Comparison of ENCODE assay signal across 29 cellular contexts in genomic region chr1:172382406-172382805, GRCh38. TPM values are rescaled to one million over a fixed set of nuclear protein-coding genes. Genes with fewer than 3 reads are reported as not detected.
DNase-seq lines count a peak whose midpoint lies in the region; ATAC-seq, FAIRE-seq and TF ChIP-seq lines count a peak whose summit lies in the region.
"Had no signal": no experiment of that assay in that cellular context is flagged by ENCODE, and none has a peak within 500 bp of the region (broad histone marks: within the 10 kb centered on the region; RNA-seq: fewer than 3 reads in every experiment).

No MANE protein-coding gene starts in this region.

- H2AFZ ChIP-seq in astrocyte (ENCODE audit: low read depth, low read length): no peak overlapping the region

- peaks cover 40% of the 10 kb centered on the region for H3K4me1 Mint-ChIP-seq in activated naive CD8-positive, alpha-beta T cell (ENCODE audit: low read depth)
- H3K4me1 Mint-ChIP-seq in activated naive CD8-positive, alpha-beta T cell treated with anti-CD3 and anti-CD28 coated beads, Interleukin-2, amount 50 U/mL, for 24 hours: peaks cover 38% of the 10 kb centered on the region
- H3K4me1 Mint-ChIP-seq in astrocyte (ENCODE audit: low read depth, unreplicated experiment): peaks cover 48% of the 10 kb centered on the region
- H3K4me1 Mint-ChIP-seq in mesothelial cell of epicardium: peaks cover 89% of the 10 kb centered on the region

- no peak for TF ChIP-seq CTCF in astrocyte (IDR thresholded peaks at IDR 0.05; ENCODE audit: insufficient read depth, low read depth, low read length)
- TF ChIP-seq CTCF in mesothelial cell of epicardium (IDR thresholded peaks at IDR 0.05; ENCODE audit: unreplicated experiment): no peak
- TF ChIP-seq CTCF in transverse colon (IDR thresholded peaks at IDR 0.05): no peak

- no peak for TF ChIP-seq EP300 in transverse colon (IDR thresholded peaks at IDR 0.05; ENCODE audit: low read depth)

- no peak for DNase-seq in activated naive CD8-positive, alpha-beta T cell treated with anti-CD3 and anti-CD28 coated beads, Interleukin-2, amount 50 U/mL, for 24 hours
- no peak for DNase-seq in astrocyte (ENCODE audit: low read depth)
- no peak for DNase-seq in mesothelial cell of epicardium (ENCODE audit: low spot score in 2 of 2, unreplicated experiment in 2 of 2)
- DNase-seq in transverse colon: no peak
- DNase-seq in right cardiac atrium: no peak
- no peak for DNase-seq in mesenteric fat pad (ENCODE audit: low spot score)
- no peak for DNase-seq in Ammon's horn (ENCODE audit: low spot score)
- DNase-seq: 8988T; activated CD4-positive, alpha-beta T cell treated with anti-CD3 and anti-CD28 coated beads for 4 hours; caudate nucleus; effector CD4-positive, alpha-beta T cell; esophagus squamous epithelium; GF-D8; GOT3; mammary epithelial cell; NCI-H1436; NCI-H524; nephron progenitor cell; stimulated activated CD4-positive, alpha-beta T cell treated with anti-CD3 and anti-CD28 coated beads, Interleukin-4, amount 100 ng/mL, for 24 hours; T-helper 1 cell had no signal

- peaks cover 10% of the 10 kb centered on the region for H3K36me3 Mint-ChIP-seq in activated naive CD8-positive, alpha-beta T cell
- H3K36me3 Mint-ChIP-seq in activated naive CD8-positive, alpha-beta T cell treated with anti-CD3 and anti-CD28 coated beads, Interleukin-2, amount 50 U/mL, for 24 hours (ENCODE audit: low read depth): no peaks in the 10 kb centered on the region
- H3K36me3 Mint-ChIP-seq in astrocyte (ENCODE audit: low read depth, unreplicated experiment) (peaks cover 8% of the 10 kb centered on the region), mesothelial cell of epicardium (no peaks in the 10 kb centered on the region)

- no peak overlapping the region for H3K4me2 ChIP-seq in astrocyte (ENCODE audit: low read length)

- ATAC-seq in activated naive CD8-positive, alpha-beta T cell treated with anti-CD3 and anti-CD28 coated beads, Interleukin-2, amount 50 U/mL, for 24 hours: no peak
- ATAC-seq in right cardiac atrium: no peak
- ATAC-seq: gastroesophageal sphincter, HepG2, Right ventricle myocardium inferior had no signal

- intact Hi-C loops in transverse colon (cut with DNase I; ENCODE audit: low total_unique reads): no loop called here
- intact Hi-C loops in right cardiac atrium (cut with DNase I): no loop called here

- H3K27ac Mint-ChIP-seq in activated naive CD8-positive, alpha-beta T cell: peak overlapping the region; percentile 52
- no peak overlapping the region for H3K27ac Mint-ChIP-seq in activated naive CD8-positive, alpha-beta T cell treated with anti-CD3 and anti-CD28 coated beads, Interleukin-2, amount 50 U/mL, for 24 hours
- peak overlapping the region; percentile 97 for H3K27ac Mint-ChIP-seq in astrocyte (ENCODE audit: unreplicated experiment)
- H3K27ac Mint-ChIP-seq in mesothelial cell of epicardium: peak overlapping the region; percentile 97
- H3K27ac Mint-ChIP-seq: activated T-helper 1 cell treated with anti-CD3 and anti-CD28 coated beads, Interleukin-12 subunit alpha, Interleukin-12 subunit beta, Interleukin-2, Interleukin-4 antibody, amounts not matched to agents 30 ng/mL and 10 ng/mL and 1 ng/mL, durations not matched to agents 14 hours and 24 hours and 36 hours had no signal

- H3K9me3 Mint-ChIP-seq in activated naive CD8-positive, alpha-beta T cell (ENCODE audit: low read depth): no peaks in the 10 kb centered on the region
- no peaks in the 10 kb centered on the region for H3K9me3 Mint-ChIP-seq in activated naive CD8-positive, alpha-beta T cell treated with anti-CD3 and anti-CD28 coated beads, Interleukin-2, amount 50 U/mL, for 24 hours
- H3K9me3 Mint-ChIP-seq in astrocyte (ENCODE audit: unreplicated experiment) (no peaks in the 10 kb centered on the region), mesothelial cell of epicardium (no peaks in the 10 kb centered on the region)
- H3K9me3 Mint-ChIP-seq: activated T-helper 1 cell treated with anti-CD3 and anti-CD28 coated beads, Interleukin-12 subunit alpha, Interleukin-12 subunit beta, Interleukin-2, Interleukin-4 antibody, amounts not matched to agents 30 ng/mL and 10 ng/mL and 1 ng/mL, durations not matched to agents 14 hours and 24 hours and 36 hours; nephron progenitor cell had no signal

- 40 to 73% methylated on average over 1 of the region's 1 CpG for WGBS in transverse colon (ENCODE audit: low coverage in 1 of 2), 2 donors
- 74% methylated on average over 1 of the region's 1 CpG for WGBS in right cardiac atrium

- H3K4me3 Mint-ChIP-seq in activated naive CD8-positive, alpha-beta T cell: no peak overlapping the region
- H3K4me3 Mint-ChIP-seq in activated naive CD8-positive, alpha-beta T cell treated with anti-CD3 and anti-CD28 coated beads, Interleukin-2, amount 50 U/mL, for 24 hours: no peak overlapping the region
- H3K4me3 Mint-ChIP-seq in astrocyte (ENCODE audit: unreplicated experiment) (no peak overlapping the region), mesothelial cell of epicardium (no peak overlapping the region)
- H3K4me3 Mint-ChIP-seq: activated T-helper 1 cell treated with anti-CD3 and anti-CD28 coated beads, Interleukin-12 subunit alpha, Interleukin-12 subunit beta, Interleukin-2, Interleukin-4 antibody, amounts not matched to agents 30 ng/mL and 10 ng/mL and 1 ng/mL, durations not matched to agents 14 hours and 24 hours and 36 hours; nephron progenitor cell had no signal

- no peak for FAIRE-seq in astrocyte (lab: Jason Lieb, UNC)
- FAIRE-seq: HepG2 had no signal

- H3K4me1 ChIP-seq in astrocyte (ENCODE audit: insufficient read depth, low read length): peaks cover 26% of the 10 kb centered on the region
- H3K4me1 ChIP-seq in transverse colon: peaks cover 5 to 42% (median 11%) of the 10 kb centered on the region in 4 donors
- peaks cover 1% of the 10 kb centered on the region for H3K4me1 ChIP-seq in right cardiac atrium (ENCODE audit: control insufficient read depth, insufficient read depth, low read length)
- H3K4me1 ChIP-seq: esophagus squamous epithelium, prostate gland, vagina had no signal

- H3K79me2 ChIP-seq in astrocyte (ENCODE audit: insufficient read depth, low read length): no peaks in the 10 kb centered on the region

- no peak for TF ChIP-seq POLR2A in transverse colon (IDR thresholded peaks at IDR 0.05)

- H4K20me1 ChIP-seq in astrocyte (ENCODE audit: insufficient read depth, low read length): no peaks in the 10 kb centered on the region

- H3K36me3 ChIP-seq in astrocyte (ENCODE audit: insufficient read depth, low read length) (no peaks in the 10 kb centered on the region), transverse colon (no peaks in the 10 kb centered on the region)
- H3K36me3 ChIP-seq: esophagus squamous epithelium, gastroesophageal sphincter, prostate gland, vagina had no signal

- H3K4me3 ChIP-seq in astrocyte (ENCODE audit: insufficient read depth, low read depth, low read length): no peak overlapping the region
- H3K4me3 ChIP-seq in transverse colon: no peak overlapping the region
- H3K4me3 ChIP-seq in right cardiac atrium (ENCODE audit: low read length): no peak overlapping the region
- H3K4me3 ChIP-seq: esophagus squamous epithelium, gastroesophageal sphincter, prostate gland had no signal

- no peak overlapping the region for H3K9ac ChIP-seq in astrocyte (ENCODE audit: low read length)

- in situ Hi-C loops in transverse colon (cut with MboI; ENCODE audit: low pct_ligation_motif_present in 1 of 4, low pct_unique_long_range_greater_than_20kb in 1 of 4, low sequenced_read_pairs in 3 of 4): loop anchor here in 1 of 4 donors (25.0 kb wide), 1 partner anchor 195 kb away; no protein-coding TSS in a partner anchor

- no peaks in the 10 kb centered on the region for H3K27me3 Mint-ChIP-seq in activated naive CD8-positive, alpha-beta T cell
- H3K27me3 Mint-ChIP-seq in activated naive CD8-positive, alpha-beta T cell treated with anti-CD3 and anti-CD28 coated beads, Interleukin-2, amount 50 U/mL, for 24 hours: no peaks in the 10 kb centered on the region
- H3K27me3 Mint-ChIP-seq in astrocyte (ENCODE audit: low read depth, unreplicated experiment) (no peaks in the 10 kb centered on the region), mesothelial cell of epicardium (ENCODE audit: low read depth) (no peaks in the 10 kb centered on the region)

- H3K9me3 ChIP-seq in astrocyte (ENCODE audit: insufficient read depth, low read depth, low read length): no peaks in the 10 kb centered on the region
- no peaks in the 10 kb centered on the region for H3K9me3 ChIP-seq in transverse colon
- H3K9me3 ChIP-seq in right cardiac atrium (ENCODE audit: control insufficient read depth, low read length): no peaks in the 10 kb centered on the region
- H3K9me3 ChIP-seq: esophagus squamous epithelium, gastroesophageal sphincter, prostate gland, vagina had no signal

- H3K27me3 ChIP-seq in astrocyte (ENCODE audit: insufficient read depth, low read length) (no peaks in the 10 kb centered on the region), transverse colon (no peaks in the 10 kb centered on the region), right cardiac atrium (ENCODE audit: control insufficient read depth, insufficient read depth) (no peaks in the 10 kb centered on the region)
- H3K27me3 ChIP-seq: esophagus squamous epithelium, gastroesophageal sphincter, vagina had no signal

- H3K27ac ChIP-seq in astrocyte (ENCODE audit: low read depth, low read length) (peak overlapping the region; percentile 78), transverse colon (peak overlapping the region; percentile 4 to 55 (median 50)), right cardiac atrium (ENCODE audit: low read length) (no peak overlapping the region)
- H3K27ac ChIP-seq: esophagus squamous epithelium, prostate gland had no signal

RNA-seq across cellular contexts. Expression of gene C1orf105, which starts 38.1 kb away (rescaled TPM):
- total RNA-seq in astrocyte (not detected in 2 replicates), mesothelial cell of epicardium (0.57 to 0.95 TPM in 2 of 3 replicates, not detected in the other), transverse colon (not detected), right cardiac atrium (10 to 100 TPM in 3 of 4 donors, 1 to 10 TPM in 1; 3.2 to 19.1 (median 12.4) TPM), mesenteric fat pad (not detected)
- polyA plus RNA-seq in right cardiac atrium: 21.5 TPM
- total RNA-seq: activated T-helper 1 cell treated with anti-CD3 and anti-CD28 coated beads, Interleukin-12 subunit alpha, Interleukin-12 subunit beta, Interleukin-2, Interleukin-4 antibody, amounts not matched to agents 30 ng/mL and 10 ng/mL and 1 ng/mL, durations not matched to agents 14 hours and 24 hours and 36 hours; esophagus squamous epithelium; gastroesophageal sphincter; mammary epithelial cell; vagina had no signal
- polyA plus RNA-seq: adipose tissue, BJ, mammary epithelial cell had no signal
